19 cellular contexts compared by ENCODE assay signal in the genomic region with DNA sequence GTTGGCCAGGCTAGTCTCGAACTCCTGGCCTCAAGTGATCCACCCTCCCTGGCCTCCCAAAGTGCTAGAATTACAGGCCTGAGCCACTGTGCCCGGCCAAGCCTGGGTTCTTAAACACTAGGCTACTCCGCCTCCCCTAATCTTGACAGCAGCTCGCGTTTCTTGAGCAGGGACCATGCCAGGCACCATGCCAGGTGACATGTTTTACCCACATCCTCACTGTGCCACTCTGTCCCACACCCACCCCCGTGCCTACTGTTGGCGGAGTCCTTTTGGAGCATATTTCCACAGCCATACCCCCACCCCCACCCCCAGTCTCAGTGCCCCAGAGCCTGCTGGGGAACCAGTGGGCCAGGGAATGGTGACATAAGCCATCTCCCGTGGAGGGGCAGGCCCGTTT.
DNase-seq lines count a peak whose midpoint lies in the region; ATAC-seq and TF ChIP-seq lines count a peak whose summit lies in the region.
"Had no signal": no experiment of that assay in that cellular context is flagged by ENCODE, and none has a peak within 500 bp of the region (broad histone marks: within the 10 kb centered on the region; RNA-seq: fewer than 3 reads in every experiment).

No MANE protein-coding gene starts in this region.

- 91 to 97% methylated on average over 7 to 9 of the region's 9 CpGs for WGBS in body of pancreas, 2 donors

- POLR2A ChIA-PET in Caco-2 (lab: Charles Lee) = no interaction called here

- in situ Hi-C loops in HAP-1 (cut with MboI; ENCODE audit: low sequenced_read_pairs) = no loop called here

- DNase-seq in Caco-2 (no peak), NCI-H524 treated with DMSO at 0.1 percent for 48 hours (lab: John Stamatoyannopoulos, UW) (peak; percentile 12), progenitor cell of endocrine pancreas (ENCODE audit: low spot score, unreplicated experiment) (no peak), body of pancreas (no peak), DMS 273 (lab: John Stamatoyannopoulos, UW; ENCODE audit: unreplicated experiment) (no peak), HAP-1 (ENCODE audit: low spot score in 2 of 2) (no peak)
- DNase-seq: 8988T; ACHN; AML-193; C1 segment of cervical spinal cord; CD4-positive, alpha-beta memory T cell; COR-L47; DMS 273 treated with DMSO at 0.1 percent for 48 hours; DMS79; GF-D8; GM23248; H7 had no signal

- BruUV-seq in Caco-2 (replicated peaks; lab: Mats Ljungman, UMichigan) = no TSS peak

- TF ChIP-seq POLR2A in body of pancreas (IDR thresholded peaks at IDR 0.05) = no peak

- no peak for ATAC-seq in body of pancreas
- ATAC-seq: HCT116 had no signal

- peaks cover 67% of the 10 kb centered on the region for H3K36me3 Mint-ChIP-seq in Caco-2 (ENCODE audit: insufficient read depth, unreplicated experiment)
- peaks cover 38% of the 10 kb centered on the region for H3K36me3 Mint-ChIP-seq in progenitor cell of endocrine pancreas (ENCODE audit: insufficient read depth)

- H3K27me3 ChIP-seq in Caco-2 (replicated peaks; ENCODE audit: control insufficient read depth, insufficient read depth, low read length) = no peaks in the 10 kb centered on the region
- H3K27me3 ChIP-seq in body of pancreas = no peaks in the 10 kb centered on the region
- no peaks in the 10 kb centered on the region for H3K27me3 ChIP-seq in HAP-1 (ENCODE audit: low read depth)

- H3K9me3 ChIP-seq in Caco-2 (no peaks in the 10 kb centered on the region), body of pancreas (no peaks in the 10 kb centered on the region), HAP-1 (no peaks in the 10 kb centered on the region)
- H3K9me3 ChIP-seq: A549 had no signal

- intact Hi-C loops in Caco-2 (cut with micrococcal nuclease; ENCODE audit: unreplicated experiment) = no loop called here
- intact Hi-C loops in body of pancreas (cut with DNase I) = no loop called here

- no peaks in the 10 kb centered on the region for H3K4me1 Mint-ChIP-seq in Caco-2 (ENCODE audit: low read depth, unreplicated experiment)
- no peaks in the 10 kb centered on the region for H3K4me1 Mint-ChIP-seq in progenitor cell of endocrine pancreas (ENCODE audit: low read depth)
- H3K4me1 Mint-ChIP-seq: CD4-positive, alpha-beta memory T cell had no signal

- CTCF ChIA-PET in Caco-2 (lab: Charles Lee) = no interaction called here

- H3K4me3 Mint-ChIP-seq in Caco-2 (ENCODE audit: unreplicated experiment) (no peak overlapping the region), progenitor cell of endocrine pancreas (ENCODE audit: low read depth) (no peak overlapping the region)
- H3K4me3 Mint-ChIP-seq: CD4-positive, alpha-beta memory T cell had no signal

- no peaks in the 10 kb centered on the region for H3K4me1 ChIP-seq in Caco-2
- no peaks in the 10 kb centered on the region for H3K4me1 ChIP-seq in body of pancreas
- no peaks in the 10 kb centered on the region for H3K4me1 ChIP-seq in HAP-1
- H3K4me1 ChIP-seq: A549 had no signal

- no peaks in the 10 kb centered on the region for H3K27me3 Mint-ChIP-seq in Caco-2 (ENCODE audit: insufficient read depth, unreplicated experiment)
- H3K27me3 Mint-ChIP-seq in progenitor cell of endocrine pancreas = no peaks in the 10 kb centered on the region
- H3K27me3 Mint-ChIP-seq: CD4-positive, alpha-beta memory T cell had no signal

- no peak for TF ChIP-seq CTCF in Caco-2 (IDR thresholded peaks at IDR 0.05; ENCODE audit: insufficient read depth in 1 of 2, low read depth in 1 of 2, low read length in 1 of 2, severe bottlenecking in 1 of 2, unreplicated experiment in 1 of 2)
- TF ChIP-seq CTCF in progenitor cell of endocrine pancreas (IDR thresholded peaks at IDR 0.05; ENCODE audit: unreplicated experiment) = no peak
- no peak for TF ChIP-seq CTCF in body of pancreas (IDR thresholded peaks at IDR 0.05)

- H3K9me3 Mint-ChIP-seq in Caco-2 (ENCODE audit: unreplicated experiment) (peaks cover 12% of the 10 kb centered on the region), progenitor cell of endocrine pancreas (ENCODE audit: low read depth) (peaks cover 13% of the 10 kb centered on the region)

- no peak overlapping the region for H3K27ac ChIP-seq in body of pancreas
- H3K27ac ChIP-seq: A549, GM23248 had no signal

- peak overlapping the region; percentile 39 for H3K27ac Mint-ChIP-seq in Caco-2 (ENCODE audit: unreplicated experiment)
- peak overlapping the region; percentile 33 for H3K27ac Mint-ChIP-seq in progenitor cell of endocrine pancreas
- H3K27ac Mint-ChIP-seq: CD4-positive, alpha-beta memory T cell had no signal

- H3K4me3 ChIP-seq in Caco-2 (ENCODE audit: low read depth, low read length) (no peak overlapping the region), body of pancreas (no peak overlapping the region), HAP-1 (no peak overlapping the region)
- H3K4me3 ChIP-seq: A549, GM23248 had no signal

- H3K36me3 ChIP-seq in Caco-2 (ENCODE audit: control insufficient read depth, insufficient read depth, low read length) = peaks cover 14% of the 10 kb centered on the region
- H3K36me3 ChIP-seq in body of pancreas (replicated peaks in 1 of 2; ENCODE audit: insufficient read depth in 1 of 2, low read depth in 2 of 2) = peaks cover 0 to 2% of the 10 kb centered on the region in 2 donors
- peaks cover 7% of the 10 kb centered on the region; the same call in 1 of the 2 replicates for H3K36me3 ChIP-seq in HAP-1 (replicated peaks)
